21 cellular contexts compared by ENCODE assay signal in the genomic region with DNA sequence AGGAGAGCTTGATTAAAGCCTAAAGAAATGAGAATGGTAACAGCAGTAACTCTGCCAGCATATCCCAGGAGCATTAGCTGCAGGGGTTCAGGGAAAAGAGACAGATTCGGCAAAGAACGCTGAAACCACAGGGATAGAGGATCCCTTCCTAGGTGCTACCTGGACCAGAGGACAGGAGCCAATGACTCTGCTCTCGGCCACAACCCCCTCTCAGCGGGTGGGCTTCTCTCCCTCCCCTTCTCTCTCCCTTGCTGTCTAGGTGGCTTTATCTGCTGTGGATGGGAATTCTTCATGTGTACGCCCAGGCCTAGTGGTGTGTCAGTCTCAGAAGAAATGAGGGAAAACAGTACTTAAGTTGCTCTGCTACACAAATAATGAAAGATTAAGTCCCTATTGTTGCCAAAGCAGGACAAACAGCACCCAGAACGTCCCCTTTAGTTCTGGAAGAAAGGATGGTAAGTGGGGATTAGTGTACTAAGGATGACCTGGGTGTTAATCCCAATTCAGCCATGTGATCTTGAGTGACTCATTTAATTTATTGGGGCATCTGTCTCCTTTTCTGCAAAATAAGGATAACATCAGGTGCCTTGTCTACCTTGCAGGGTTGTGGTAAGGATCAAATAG.
DNase-seq lines count a peak whose midpoint lies in the region; ATAC-seq, FAIRE-seq and TF ChIP-seq lines count a peak whose summit lies in the region.
"Had no signal": no experiment of that assay in that cellular context is flagged by ENCODE, and none has a peak within 500 bp of the region (broad histone marks: within the 10 kb centered on the region; RNA-seq: fewer than 3 reads in every experiment).

No MANE protein-coding gene starts in this region.

- H3K36me3 ChIP-seq in NT2/D1 (ENCODE audit: insufficient read depth, insufficient read length, low read length) = no peaks in the 10 kb centered on the region
- H3K36me3 ChIP-seq: BLaER1 treated with 17β-estradiol and CSF1 and Interleukin-3, amounts not matched to agents 10 nM and 100 nM; SJSA1 had no signal

- no peaks in the 10 kb centered on the region for H4K20me1 ChIP-seq in H9 (ENCODE audit: control insufficient read depth, insufficient read depth, insufficient read length)
- H4K20me1 ChIP-seq: BLaER1 treated with 17β-estradiol and CSF1 and Interleukin-3, amounts not matched to agents 10 nM and 100 nM had no signal

- H3K23ac ChIP-seq in H9 (ENCODE audit: insufficient read length, low read depth, low read length) = no peak overlapping the region

- H3K4me1 ChIP-seq in H9 (ENCODE audit: insufficient read depth, low read length) (no peaks in the 10 kb centered on the region), NT2/D1 (ENCODE audit: insufficient read depth, insufficient read length) (no peaks in the 10 kb centered on the region), foreskin keratinocyte (no peaks in the 10 kb centered on the region)
- H3K4me1 ChIP-seq: A549, SJSA1 had no signal

- no peak overlapping the region for H3T11ph ChIP-seq in H9 (ENCODE audit: low read length)

- H3K4me2 ChIP-seq in H9 (ENCODE audit: insufficient read depth, insufficient read length, low read length) = no peak overlapping the region
- H3K4me2 ChIP-seq: A549 had no signal

- H2BK5ac ChIP-seq in H9 (ENCODE audit: insufficient read length, low read length) = no peak overlapping the region

- no peak overlapping the region for H3K4ac ChIP-seq in H9 (ENCODE audit: low read depth, low read length)

- no peak overlapping the region for H3K27ac ChIP-seq in H9 (ENCODE audit: insufficient read length, low read depth, low read length)
- no peak overlapping the region for H3K27ac ChIP-seq in foreskin keratinocyte
- H3K27ac ChIP-seq: A549, GM23248, KMS-11, SJSA1 had no signal

- no peaks in the 10 kb centered on the region for H3K23me2 ChIP-seq in H9 (ENCODE audit: insufficient read length, low read depth, low read length, poor library complexity, severe bottlenecking)

- H3K4me3 Mint-ChIP-seq in H9 = no peak overlapping the region
- H3K4me3 Mint-ChIP-seq: CD8-positive, alpha-beta T cell; HFFc6; T-helper 1 cell treated with Interleukin-12 subunit alpha and Interleukin-12 subunit beta and Interleukin-4 antibody, amounts not matched to agents 30 μg/mL and 1 μg/mL, for 36 hours had no signal

- H2AK5ac ChIP-seq in H9 (ENCODE audit: insufficient read length, low read length) = no peak overlapping the region

- no peaks in the 10 kb centered on the region for H3K27me3 ChIP-seq in H9 (ENCODE audit: insufficient read depth, low read length)
- H3K27me3 ChIP-seq in NT2/D1 (ENCODE audit: insufficient read depth, insufficient read length) = no peaks in the 10 kb centered on the region
- H3K27me3 ChIP-seq in foreskin keratinocyte = no peaks in the 10 kb centered on the region
- H3K27me3 ChIP-seq: BLaER1 treated with 17β-estradiol and CSF1 and Interleukin-3, amounts not matched to agents 10 nM and 100 nM; SJSA1 had no signal

- H3K27me3 Mint-ChIP-seq in H9 (ENCODE audit: low read depth) = no peaks in the 10 kb centered on the region

- H3K14ac ChIP-seq in H9 (ENCODE audit: insufficient read depth, low read length) = no peak overlapping the region

- TF ChIP-seq POLR2A in H54 (IDR thresholded peaks at IDR 0.05; ENCODE audit: low read depth, low read length) = no peak

- no peaks in the 10 kb centered on the region for H3K79me1 ChIP-seq in H9 (ENCODE audit: insufficient read depth, low read depth, low read length, poor library complexity, severe bottlenecking)

- WGBS in H9 (ENCODE audit: extremely low coverage, insufficient read length, low lambda C conversion rate) = no CpG with 5 or more reads among the region's 6 CpGs

- no peak overlapping the region for H4K91ac ChIP-seq in H9 (ENCODE audit: insufficient read length, low read depth, low read length)

- no peak overlapping the region for H2BK12ac ChIP-seq in H9 (ENCODE audit: insufficient read length, low read depth, low read length)

- no peaks in the 10 kb centered on the region for H3K79me2 ChIP-seq in H9 (ENCODE audit: insufficient read depth, low read length)

- no peak overlapping the region for H3K4me3 ChIP-seq in NT2/D1 (ENCODE audit: insufficient read length, low read depth)
- H3K4me3 ChIP-seq: A549; BLaER1 treated with 17β-estradiol and CSF1 and Interleukin-3, amounts not matched to agents 10 nM and 100 nM; GM23248; SJSA1 had no signal

- H3K56ac ChIP-seq in H9 (ENCODE audit: insufficient read length, low read depth, low read length) = no peak overlapping the region

- H3K4me1 Mint-ChIP-seq in H9 = peaks cover 14 to 17% of the 10 kb centered on the region in 2 experiments

- no peak overlapping the region for H2BK120ac ChIP-seq in H9 (ENCODE audit: low read depth, low read length, poor library complexity, severe bottlenecking)

- peak; percentile 83 for FAIRE-seq in D721Med (lab: Jason Lieb, UNC)
- no peak for FAIRE-seq in H54 (lab: Jason Lieb, UNC)
- FAIRE-seq: A549 had no signal

- H3K9ac ChIP-seq in H9 (ENCODE audit: extremely low read depth, insufficient read length, low read length) = no peak overlapping the region
- no peak overlapping the region for H3K9ac ChIP-seq in NT2/D1 (ENCODE audit: insufficient read length, low read depth)
- H3K9ac ChIP-seq: BLaER1 treated with 17β-estradiol and CSF1 and Interleukin-3, amounts not matched to agents 10 nM and 100 nM; GM23248; KMS-11 had no signal

- ATAC-seq in foreskin keratinocyte = peak; percentile 25
- ATAC-seq in GM21737 (IDR thresholded peaks at IDR 0.05; ENCODE audit: unreplicated experiment) = no peak
- ATAC-seq: CD8-positive, alpha-beta T cell had no signal

- peak overlapping the region in 1 of 3 experiments; percentile 79; a peak in 2 of 7 replicates for H3K27ac Mint-ChIP-seq in H9
- H3K27ac Mint-ChIP-seq: CD8-positive, alpha-beta T cell; HFFc6; T-helper 1 cell treated with Interleukin-12 subunit alpha and Interleukin-12 subunit beta and Interleukin-4 antibody, amounts not matched to agents 30 μg/mL and 1 μg/mL, for 36 hours had no signal

- no peak for TF ChIP-seq CTCF in D721Med (IDR thresholded peaks at IDR 0.05; ENCODE audit: insufficient read depth, missing control alignments)
- no peak for TF ChIP-seq CTCF in H9 (conservative IDR thresholded peaks at IDR 0.05)
- TF ChIP-seq CTCF in foreskin keratinocyte (conservative IDR thresholded peaks at IDR 0.05) = no peak

- no peak overlapping the region for H3K18ac ChIP-seq in H9 (ENCODE audit: insufficient read length, low read depth, low read length)

- H4K5ac ChIP-seq in H9 (ENCODE audit: insufficient read length, low read depth, low read length) = no peak overlapping the region

- H2BK15ac ChIP-seq in H9 (ENCODE audit: low read depth, low read length) = no peak overlapping the region

- H3K9me3 Mint-ChIP-seq in H9 = no peaks in the 10 kb centered on the region
- H3K9me3 Mint-ChIP-seq: CD8-positive, alpha-beta T cell; HFFc6; T-helper 1 cell treated with Interleukin-12 subunit alpha and Interleukin-12 subunit beta and Interleukin-4 antibody, amounts not matched to agents 30 μg/mL and 1 μg/mL, for 36 hours had no signal

- H2AFZ ChIP-seq in H9 (ENCODE audit: low read length) = no peak overlapping the region
- H2AFZ ChIP-seq: GM23248 had no signal

- no peaks in the 10 kb centered on the region; a peak in 1 of 7 replicates for H3K36me3 Mint-ChIP-seq in H9 (ENCODE audit: insufficient read depth in 1 of 3, low read depth in 3 of 3)
- H3K36me3 Mint-ChIP-seq: CD8-positive, alpha-beta T cell had no signal

- H2BK20ac ChIP-seq in H9 (ENCODE audit: low read depth, low read length, poor library complexity, severe bottlenecking) = no peak overlapping the region

- peak; percentile 41 for DNase-seq in D721Med (ENCODE audit: insufficient read length, low spot score)
- peak; percentile 45 for DNase-seq in H9
- peak; percentile 15 for DNase-seq in NT2/D1 (ENCODE audit: low read depth, low spot score)
- DNase-seq in foreskin keratinocyte = no peak
- DNase-seq in H54 (ENCODE audit: insufficient read length, low spot score) = no peak
- DNase-seq in medulla oblongata (ENCODE audit: extremely low spot score) = no peak
- DNase-seq in HuH-7.5 (ENCODE audit: low spot score) = no peak
- DNase-seq: Calu3; CD8-positive, alpha-beta T cell; GM23248; HFFc6; MV-4-11; NCI-H187 treated with DMSO at 0.1 percent for 48 hours; NCI-H446 treated with DMSO at 0.1 percent for 48 hours; NCI-H774 had no signal

- H3K9me3 ChIP-seq in H9 (ENCODE audit: control insufficient read depth, low read depth, low read length) = no peaks in the 10 kb centered on the region
- H3K9me3 ChIP-seq in NT2/D1 (ENCODE audit: insufficient read depth, low read length) = no peaks in the 10 kb centered on the region
- H3K9me3 ChIP-seq: A549, SJSA1 had no signal

- no peak overlapping the region for H4K8ac ChIP-seq in H9 (replicated peaks; ENCODE audit: insufficient read length, low read depth, low read length)

Comparison
In these comparisons a context has a peak if more than half of its experiments do, and no peak if none do; other contexts are left out.
1. DNase-seq: peak in D721Med (single experiment), H9 (single experiment) and NT2/D1 (single experiment); none in foreskin keratinocyte (0 of 2), H54 (single experiment), medulla oblongata (single experiment) and HuH-7.5 (single experiment).